Comparison of ENCODE assay signal across 2 cellular contexts in the genomic region with DNA sequence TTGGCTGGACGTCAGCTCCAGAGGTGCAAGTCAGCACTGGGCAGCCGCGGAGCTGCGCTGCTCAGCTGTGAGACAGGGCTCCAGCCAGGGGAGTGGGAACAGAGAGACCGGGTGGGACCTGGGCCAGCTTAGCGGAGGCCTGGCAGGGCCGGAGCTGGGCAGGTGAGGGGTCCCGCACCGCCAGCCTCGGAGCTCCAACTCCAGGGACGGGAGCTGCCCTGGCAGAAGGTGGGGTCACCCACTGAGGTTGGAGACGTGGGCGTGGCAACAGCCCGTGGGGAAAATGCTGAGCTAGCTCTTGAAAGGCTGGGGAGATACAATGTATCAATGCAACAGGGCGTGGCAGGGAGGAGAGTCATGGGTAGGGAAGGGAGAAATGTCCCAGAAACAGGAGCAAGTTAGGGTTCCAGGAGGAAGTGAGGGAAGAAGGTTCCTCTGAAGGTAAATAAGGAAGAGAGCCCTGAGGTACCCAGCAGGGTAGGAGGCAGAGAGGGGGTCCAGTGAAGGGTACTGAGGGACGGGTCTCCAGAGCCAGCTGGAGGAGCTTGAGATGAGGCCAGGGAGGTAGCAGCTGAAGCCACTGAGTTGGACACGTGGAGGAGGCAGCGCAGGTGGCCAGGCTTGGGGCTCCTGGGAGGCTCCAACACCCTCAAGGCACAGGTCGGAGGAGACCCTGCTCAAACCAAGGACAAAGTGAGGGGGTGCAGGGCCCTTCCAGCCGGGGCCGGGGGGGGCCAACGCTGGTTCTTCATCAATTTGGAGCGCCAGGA.
TF ChIP-seq lines count a peak whose summit lies in the region.

No MANE protein-coding gene starts in this region.

TF ChIP-seq in WTC11, 78 proteins besides CTCF, POLR2A, EP300 and RAD21 (continued from another document):
- TF ChIP-seq, protein P1, sequence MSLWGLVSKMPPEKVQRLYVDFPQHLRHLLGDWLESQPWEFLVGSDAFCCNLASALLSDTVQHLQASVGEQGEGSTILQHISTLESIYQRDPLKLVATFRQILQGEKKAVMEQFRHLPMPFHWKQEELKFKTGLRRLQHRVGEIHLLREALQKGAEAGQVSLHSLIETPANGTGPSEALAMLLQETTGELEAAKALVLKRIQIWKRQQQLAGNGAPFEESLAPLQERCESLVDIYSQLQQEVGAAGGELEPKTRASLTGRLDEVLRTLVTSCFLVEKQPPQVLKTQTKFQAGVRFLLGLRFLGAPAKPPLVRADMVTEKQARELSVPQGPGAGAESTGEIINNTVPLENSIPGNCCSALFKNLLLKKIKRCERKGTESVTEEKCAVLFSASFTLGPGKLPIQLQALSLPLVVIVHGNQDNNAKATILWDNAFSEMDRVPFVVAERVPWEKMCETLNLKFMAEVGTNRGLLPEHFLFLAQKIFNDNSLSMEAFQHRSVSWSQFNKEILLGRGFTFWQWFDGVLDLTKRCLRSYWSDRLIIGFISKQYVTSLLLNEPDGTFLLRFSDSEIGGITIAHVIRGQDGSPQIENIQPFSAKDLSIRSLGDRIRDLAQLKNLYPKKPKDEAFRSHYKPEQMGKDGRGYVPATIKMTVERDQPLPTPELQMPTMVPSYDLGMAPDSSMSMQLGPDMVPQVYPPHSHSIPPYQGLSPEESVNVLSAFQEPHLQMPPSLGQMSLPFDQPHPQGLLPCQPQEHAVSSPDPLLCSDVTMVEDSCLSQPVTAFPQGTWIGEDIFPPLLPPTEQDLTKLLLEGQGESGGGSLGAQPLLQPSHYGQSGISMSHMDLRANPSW (CRISPR knock-in tag; conservative IDR thresholded peaks at IDR 0.05; ENCODE audit: low read depth), result no peak
- TF ChIP-seq GRHL2 (CRISPR knock-in tag; IDR thresholded peaks at IDR 0.05; ENCODE audit: insufficient replicate concordance, severe bottlenecking) (no peak), SMAD4 (CRISPR knock-in tag; IDR thresholded peaks at IDR 0.05) (no peak)
- TF ChIP-seq, protein P2, sequence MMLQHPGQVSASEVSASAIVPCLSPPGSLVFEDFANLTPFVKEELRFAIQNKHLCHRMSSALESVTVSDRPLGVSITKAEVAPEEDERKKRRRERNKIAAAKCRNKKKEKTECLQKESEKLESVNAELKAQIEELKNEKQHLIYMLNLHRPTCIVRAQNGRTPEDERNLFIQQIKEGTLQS (CRISPR knock-in tag; conservative IDR thresholded peaks at IDR 0.05), result no peak

TF ChIP-seq in SK-N-SH, 30 proteins besides CTCF, POLR2A, EP300 and RAD21 (continued from another document):
- TF ChIP-seq USF1 (IDR thresholded peaks at IDR 0.05; ENCODE audit: borderline replicate concordance, low read depth) (no peak), JUND (IDR thresholded peaks at IDR 0.05) (no peak), FOSL2 (IDR thresholded peaks at IDR 0.05; ENCODE audit: borderline replicate concordance, low read depth) (no peak), ZBTB33 (IDR thresholded peaks at IDR 0.05; ENCODE audit: borderline replicate concordance, low read depth) (no peak), NRF1 (IDR thresholded peaks at IDR 0.05; ENCODE audit: low read depth, low read length) (no peak), YY1 (IDR thresholded peaks at IDR 0.05; ENCODE audit: low read depth) (no peak), ELF1 (IDR thresholded peaks at IDR 0.05) (no peak), POLR2AphosphoS5 (IDR thresholded peaks at IDR 0.05; ENCODE audit: low read depth, low read length) (no peak), RFX5 (IDR thresholded peaks at IDR 0.05; ENCODE audit: low read length) (no peak), MXI1 (IDR thresholded peaks at IDR 0.05; ENCODE audit: low read depth, low read length) (no peak), NFIC (IDR thresholded peaks at IDR 0.05; ENCODE audit: borderline replicate concordance) (no peak)
TF ChIP-seq in SK-N-SH: peak in this region for 0.
